Comparison of ENCODE assay signal across 24 cellular contexts in the genomic region with DNA sequence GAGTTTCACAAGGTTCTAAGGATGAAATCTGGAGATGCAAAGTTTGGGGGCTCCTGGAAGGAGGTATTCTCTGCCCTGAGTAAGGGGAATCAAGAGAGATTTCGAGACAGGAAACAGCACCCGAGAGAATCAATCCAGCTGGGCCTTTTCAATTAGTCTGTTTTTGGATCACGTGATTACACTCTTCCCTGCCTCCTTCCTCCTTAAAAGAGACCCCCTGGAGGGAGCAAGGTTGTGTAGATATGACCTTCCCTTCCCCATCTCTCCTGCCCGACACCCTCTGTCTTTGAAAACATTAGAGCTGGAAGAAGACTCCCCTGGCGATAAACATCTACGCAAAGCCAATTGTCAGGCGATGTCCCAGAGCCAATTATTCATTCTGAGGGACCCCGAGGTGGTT.
"Had no signal": no experiment of that assay in that cellular context is flagged by ENCODE, and none has a peak within 500 bp of the region (broad histone marks: within the 10 kb centered on the region; RNA-seq: fewer than 3 reads in every experiment).

No MANE protein-coding gene starts in this region.

- H3K9me3 ChIP-seq: left ventricle myocardium inferior, right atrium auricular region, thyroid gland had no signal

- H3K27ac Mint-ChIP-seq: activated CD8-positive, alpha-beta T cell treated with anti-CD3 and anti-CD28 coated beads, Interleukin-2, amount 10 ng/mL, durations not matched to agents 7 days and 5 days; activated naive CD4-positive, alpha-beta T cell treated with anti-CD3 and anti-CD28 coated beads, Interleukin-2, amount 50 U/mL, for 72 hours; activated T-helper 1 cell treated with anti-CD3 and anti-CD28 coated beads, Interleukin-12 subunit alpha, Interleukin-12 subunit beta, Interleukin-2, Interleukin-4 antibody, amounts not matched to agents 30 ng/mL and 10 ng/mL and 1 ng/mL, durations not matched to agents 14 hours and 24 hours and 36 hours; immature natural killer cell; mesothelial cell of epicardium; naive thymus-derived CD8-positive, alpha-beta T cell; progenitor cell of endocrine pancreas had no signal

- H3K36me3 Mint-ChIP-seq: activated naive CD4-positive, alpha-beta T cell treated with anti-CD3 and anti-CD28 coated beads, Interleukin-2, amount 50 U/mL, for 72 hours; immature natural killer cell; mesothelial cell of epicardium; naive thymus-derived CD8-positive, alpha-beta T cell had no signal

- ATAC-seq: activated CD8-positive, alpha-beta T cell treated with anti-CD3 and anti-CD28 coated beads, Interleukin-2, amount 10 ng/mL, durations not matched to agents 7 days and 5 days; activated naive CD4-positive, alpha-beta T cell treated with anti-CD3 and anti-CD28 coated beads, Interleukin-2, amount 50 U/mL, for 72 hours; foreskin keratinocyte; naive thymus-derived CD8-positive, alpha-beta T cell; stimulated activated naive CD8-positive, alpha-beta T cell treated with anti-CD3 and anti-CD28 coated beads, Interleukin-15, Interleukin-2, amounts not matched to agents 100 U/mL and 50 U/mL, for 24 hours had no signal

- H3K27me3 ChIP-seq: brain microvascular endothelial cell, right atrium auricular region, thyroid gland had no signal

- DNase-seq: activated CD4-positive, alpha-beta T cell treated with anti-CD3 and anti-CD28 coated beads for 1 hour; activated CD4-positive, alpha-beta T cell treated with anti-CD3 and anti-CD28 coated beads, Interleukin-2, amount 50 U/mL, for 1 hour; activated CD8-positive, alpha-beta T cell treated with anti-CD3 and anti-CD28 coated beads, Interleukin-2, amount 10 ng/mL, durations not matched to agents 7 days and 5 days; activated gamma-delta T cell; aorta; brain microvascular endothelial cell; caudate nucleus; dermis blood vessel endothelial cell; effector CD8-positive, alpha-beta T cell; erythroblast; foreskin keratinocyte; immature natural killer cell; left ventricle myocardium inferior; naive thymus-derived CD8-positive, alpha-beta T cell; stimulated activated CD4-positive, alpha-beta T cell treated with anti-CD3 and anti-CD28 coated beads, Interleukin-4, amount 100 ng/mL, for 24 hours; stimulated activated naive CD8-positive, alpha-beta T cell treated with anti-CD3 and anti-CD28 coated beads, Interleukin-15, Interleukin-2, amounts not matched to agents 100 U/mL and 50 U/mL, for 24 hours; substantia nigra; thyroid gland; WERI-Rb-1 had no signal

- H3K4me1 Mint-ChIP-seq: immature natural killer cell had no signal

- H3K36me3 ChIP-seq: brain microvascular endothelial cell, left ventricle myocardium inferior, right atrium auricular region, thyroid gland, WERI-Rb-1 had no signal

- H3K9me3 Mint-ChIP-seq: activated T-helper 1 cell treated with anti-CD3 and anti-CD28 coated beads, Interleukin-12 subunit alpha, Interleukin-12 subunit beta, Interleukin-2, Interleukin-4 antibody, amounts not matched to agents 30 ng/mL and 10 ng/mL and 1 ng/mL, durations not matched to agents 14 hours and 24 hours and 36 hours; immature natural killer cell; mesothelial cell of epicardium; naive thymus-derived CD8-positive, alpha-beta T cell had no signal

- H3K4me1 ChIP-seq: foreskin keratinocyte, left ventricle myocardium inferior, right atrium auricular region, thyroid gland had no signal

- H3K27ac ChIP-seq: brain microvascular endothelial cell, foreskin keratinocyte, left ventricle myocardium inferior, right atrium auricular region, thyroid gland, WERI-Rb-1 had no signal

- H3K4me3 ChIP-seq: left ventricle myocardium inferior, right atrium auricular region, thyroid gland had no signal

- H3K4me3 Mint-ChIP-seq: activated CD8-positive, alpha-beta T cell treated with anti-CD3 and anti-CD28 coated beads, Interleukin-2, amount 10 ng/mL, durations not matched to agents 7 days and 5 days; activated T-helper 1 cell treated with anti-CD3 and anti-CD28 coated beads, Interleukin-12 subunit alpha, Interleukin-12 subunit beta, Interleukin-2, Interleukin-4 antibody, amounts not matched to agents 30 ng/mL and 10 ng/mL and 1 ng/mL, durations not matched to agents 14 hours and 24 hours and 36 hours; immature natural killer cell; mesothelial cell of epicardium; naive thymus-derived CD8-positive, alpha-beta T cell had no signal
